Comparison of ENCODE assay signal across 9 cellular contexts in genomic region chr3:99818818-99819217, GRCh38. TPM values are rescaled to one million over a fixed set of nuclear protein-coding genes. Genes with fewer than 3 reads are reported as not detected.
DNase-seq lines count a peak whose midpoint lies in the region; ATAC-seq and TF ChIP-seq lines count a peak whose summit lies in the region.
"Had no signal": no experiment of that assay in that cellular context is flagged by ENCODE, and none has a peak within 500 bp of the region (broad histone marks: within the 10 kb centered on the region; RNA-seq: fewer than 3 reads in every experiment).

No MANE protein-coding gene starts in this region.

- H3K4me3 Mint-ChIP-seq in stimulated activated naive CD8-positive, alpha-beta T cell treated with anti-CD3 and anti-CD28 coated beads, Interleukin-15, Interleukin-2, amounts not matched to agents 100 ng/mL and 50 ng/mL, for 24 hours: peak overlapping the region; percentile 99
- peak overlapping the region; percentile 96 for H3K4me3 Mint-ChIP-seq in activated naive CD8-positive, alpha-beta T cell
- H3K4me3 Mint-ChIP-seq in memory B cell: peak overlapping the region; percentile 97

- WGBS in stomach, 5 donors: 89 to 100% (median 90%) methylated on average over 2 of the region's 2 CpGs

- no peak for TF ChIP-seq EP300 in stomach (IDR thresholded peaks at IDR 0.05)

- no peak for TF ChIP-seq CTCF in stomach (IDR thresholded peaks at IDR 0.05)

- H3K27me3 ChIP-seq in stomach: no peaks in the 10 kb centered on the region

- no peaks in the 10 kb centered on the region for H3K9me3 Mint-ChIP-seq in stimulated activated naive CD8-positive, alpha-beta T cell treated with anti-CD3 and anti-CD28 coated beads, Interleukin-15, Interleukin-2, amounts not matched to agents 100 ng/mL and 50 ng/mL, for 24 hours
- H3K9me3 Mint-ChIP-seq in activated naive CD8-positive, alpha-beta T cell (ENCODE audit: low read depth): no peaks in the 10 kb centered on the region
- no peaks in the 10 kb centered on the region for H3K9me3 Mint-ChIP-seq in memory B cell

- DNase-seq in stimulated activated naive CD8-positive, alpha-beta T cell treated with anti-CD3 and anti-CD28 coated beads, Interleukin-15, Interleukin-2, amounts not matched to agents 100 U/mL and 50 U/mL, for 24 hours: no peak
- DNase-seq in memory B cell (ENCODE audit: low spot score in 2 of 2): no peak
- DNase-seq in SHP77 treated with DMSO at 0.1 percent for 48 hours (lab: John Stamatoyannopoulos, UW): no peak
- no peak for DNase-seq in stimulated activated CD4-positive, alpha-beta T cell treated with anti-CD3 and anti-CD28 coated beads, Interleukin-15, amount 100 ng/mL, for 24 hours
- no peak for DNase-seq in cerebellum (ENCODE audit: low spot score)
- no peak for DNase-seq in stomach
- DNase-seq: DMS153 had no signal

- no peaks in the 10 kb centered on the region for H3K9me3 ChIP-seq in stomach

- TF ChIP-seq POLR2A in stomach (IDR thresholded peaks at IDR 0.05): no peak

- no peak overlapping the region for H3K4me3 ChIP-seq in stomach

- H3K27ac ChIP-seq in stomach: peak overlapping the region in 1 of 5 donors; percentile 93

- peaks cover 0 to 47% (median 29%) of the 10 kb centered on the region in 4 donors for H3K4me1 ChIP-seq in stomach

- H3K4me1 Mint-ChIP-seq in stimulated activated naive CD8-positive, alpha-beta T cell treated with anti-CD3 and anti-CD28 coated beads, Interleukin-15, Interleukin-2, amounts not matched to agents 100 ng/mL and 50 ng/mL, for 24 hours (ENCODE audit: low read depth): peaks cover 57% of the 10 kb centered on the region
- H3K4me1 Mint-ChIP-seq in activated naive CD8-positive, alpha-beta T cell (ENCODE audit: low read depth): peaks cover 49% of the 10 kb centered on the region
- peaks cover 26% of the 10 kb centered on the region for H3K4me1 Mint-ChIP-seq in memory B cell

- no peak for ATAC-seq in stimulated activated naive CD8-positive, alpha-beta T cell treated with anti-CD3 and anti-CD28 coated beads, Interleukin-15, Interleukin-2, amounts not matched to agents 100 U/mL and 50 U/mL, for 24 hours
- no peak for ATAC-seq in memory B cell (ENCODE audit: low read depth)

- peaks cover 20% of the 10 kb centered on the region for H3K36me3 Mint-ChIP-seq in stimulated activated naive CD8-positive, alpha-beta T cell treated with anti-CD3 and anti-CD28 coated beads, Interleukin-15, Interleukin-2, amounts not matched to agents 100 ng/mL and 50 ng/mL, for 24 hours (ENCODE audit: low read depth)
- peaks cover 13% of the 10 kb centered on the region for H3K36me3 Mint-ChIP-seq in activated naive CD8-positive, alpha-beta T cell
- H3K36me3 Mint-ChIP-seq in memory B cell: no peaks in the 10 kb centered on the region

- intact Hi-C loops in stomach (cut with DNase I; ENCODE audit: low total_unique reads): no loop called here

- no peaks in the 10 kb centered on the region for H3K27me3 Mint-ChIP-seq in stimulated activated naive CD8-positive, alpha-beta T cell treated with anti-CD3 and anti-CD28 coated beads, Interleukin-15, Interleukin-2, amounts not matched to agents 100 ng/mL and 50 ng/mL, for 24 hours
- H3K27me3 Mint-ChIP-seq in activated naive CD8-positive, alpha-beta T cell: no peaks in the 10 kb centered on the region
- H3K27me3 Mint-ChIP-seq in memory B cell: no peaks in the 10 kb centered on the region

- peak overlapping the region; percentile 69 for H3K27ac Mint-ChIP-seq in stimulated activated naive CD8-positive, alpha-beta T cell treated with anti-CD3 and anti-CD28 coated beads, Interleukin-15, Interleukin-2, amounts not matched to agents 100 ng/mL and 50 ng/mL, for 24 hours
- peak overlapping the region; percentile 99 for H3K27ac Mint-ChIP-seq in activated naive CD8-positive, alpha-beta T cell
- H3K27ac Mint-ChIP-seq in memory B cell: peak overlapping the region; percentile 100

- no peaks in the 10 kb centered on the region for H3K36me3 ChIP-seq in stomach

RNA-seq across cellular contexts. Expression of gene CMSS1, which starts 1.2 kb away (rescaled TPM):
- total RNA-seq in cerebellum (13.6 TPM), stomach (10 to 100 TPM in 3 of 5 donors, 1 to 10 TPM in 2; 2.7 to 33.3 (median 23.1) TPM)
- 10 to 100 TPM; 14.7 to 25.3 (median 21.1) TPM for polyA plus RNA-seq in stomach
